In the genomic region with DNA sequence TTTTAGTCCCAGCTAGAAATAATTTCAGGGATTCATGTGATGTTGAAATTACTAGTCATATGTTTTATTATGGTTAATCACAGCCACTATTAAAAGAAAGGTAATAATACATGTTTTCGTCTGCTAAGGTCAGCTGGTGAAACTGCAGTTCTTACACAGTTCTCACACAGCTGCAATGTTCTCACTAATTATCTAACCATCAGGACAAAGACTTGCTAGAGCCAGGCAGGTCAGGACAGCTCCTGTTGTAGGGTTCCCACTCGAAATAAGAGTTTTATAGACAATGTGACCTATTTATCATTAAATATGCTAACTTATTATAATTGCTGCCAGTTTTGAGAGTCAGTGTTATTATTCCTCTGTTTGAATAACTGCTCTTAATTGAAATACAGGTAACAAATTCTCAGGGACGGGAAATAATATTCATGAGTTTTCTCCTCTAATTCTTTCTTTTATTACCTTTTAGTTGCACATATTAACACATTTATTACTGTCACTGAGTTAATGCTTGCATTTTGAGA, we compare ENCODE assay signal across 24 cellular contexts.
A peak's percentile ranks its signal among the peaks of the same experiment; 100 is the strongest.
DNase-seq lines count a peak whose midpoint lies in the region; ATAC-seq and TF ChIP-seq lines count a peak whose summit lies in the region.
"Had no signal": no experiment of that assay in that cellular context is flagged by ENCODE, and none has a peak within 500 bp of the region (broad histone marks: within the 10 kb centered on the region; RNA-seq: fewer than 3 reads in every experiment).

No MANE protein-coding gene starts in this region.

- no peaks in the 10 kb centered on the region for H3K4me1 ChIP-seq in endodermal cell (ENCODE audit: control insufficient read depth, insufficient read depth, low read length)
- H3K4me1 ChIP-seq: left lung, SJCRH30, tibial nerve had no signal

- H3K9me3 ChIP-seq in endodermal cell (ENCODE audit: control insufficient read depth, low read length), result no peaks in the 10 kb centered on the region
- H3K9me3 ChIP-seq: left lung, SJCRH30, tibial nerve had no signal

- no peaks in the 10 kb centered on the region for H3K27me3 ChIP-seq in endodermal cell (ENCODE audit: control insufficient read depth, insufficient read depth, low read length, poor library complexity, severe bottlenecking)
- H3K27me3 ChIP-seq: left lung, SJCRH30, tibial nerve had no signal

- H3K9ac ChIP-seq in endodermal cell (ENCODE audit: extremely low read depth, low read length, poor library complexity, severe bottlenecking), result no peak overlapping the region

- no peak for TF ChIP-seq CTCF in endodermal cell (conservative IDR thresholded peaks at IDR 0.05)

- ATAC-seq in sciatic nerve (peak; percentile 46), GM21526 (IDR thresholded peaks at IDR 0.05; ENCODE audit: low FRiP score, unreplicated experiment) (no peak), HG02973 (IDR thresholded peaks at IDR 0.05; ENCODE audit: unreplicated experiment) (no peak)
- ATAC-seq: left lung; Panc1; stimulated activated naive CD8-positive, alpha-beta T cell treated with anti-CD3 and anti-CD28 coated beads, Interleukin-15, amount 100 ng/mL, for 72 hours had no signal

- no peaks in the 10 kb centered on the region for H3K36me3 Mint-ChIP-seq in endodermal cell (ENCODE audit: low read depth)
- H3K36me3 Mint-ChIP-seq: activated CD4-positive, alpha-beta memory T cell treated with anti-CD3 and anti-CD28 coated beads for 36 hours; activated naive CD8-positive, alpha-beta T cell treated with anti-CD3 and anti-CD28 coated beads, Interleukin-2, amount 10 ng/mL, durations not matched to agents 7 days and 5 days had no signal

- no peak overlapping the region for H3K4me3 ChIP-seq in endodermal cell (ENCODE audit: low read length)
- H3K4me3 ChIP-seq: left lung, SJCRH30, tibial nerve had no signal

- H3K27me3 Mint-ChIP-seq in endodermal cell (ENCODE audit: insufficient read depth), result no peaks in the 10 kb centered on the region
- H3K27me3 Mint-ChIP-seq: activated CD4-positive, alpha-beta memory T cell treated with anti-CD3 and anti-CD28 coated beads for 36 hours; activated naive CD8-positive, alpha-beta T cell treated with anti-CD3 and anti-CD28 coated beads, Interleukin-2, amount 10 ng/mL, durations not matched to agents 7 days and 5 days; CD4-positive, alpha-beta T cell; stimulated activated naive CD8-positive, alpha-beta T cell treated with anti-CD3 and anti-CD28 coated beads, Interleukin-15, amount 100 ng/mL, for 72 hours had no signal

- no peak overlapping the region for H3K27ac ChIP-seq in endodermal cell (ENCODE audit: low read depth, low read length)
- H3K27ac ChIP-seq: 22Rv1, left lung, SJCRH30, tibial nerve had no signal

- WGBS in endodermal cell (ENCODE audit: insufficient coverage in 1 of 2, insufficient read length in 1 of 2), 2 experiments, result 80% methylated on average over 3 of the region's 3 CpGs; no CpG with 5 or more reads in 1 of the 2 experiments

- no peak overlapping the region for H3K4me3 Mint-ChIP-seq in endodermal cell
- H3K4me3 Mint-ChIP-seq: activated CD4-positive, alpha-beta memory T cell treated with anti-CD3 and anti-CD28 coated beads for 36 hours; activated naive CD8-positive, alpha-beta T cell treated with anti-CD3 and anti-CD28 coated beads, Interleukin-2, amount 10 ng/mL, durations not matched to agents 7 days and 5 days; CD4-positive, alpha-beta T cell; stimulated activated naive CD8-positive, alpha-beta T cell treated with anti-CD3 and anti-CD28 coated beads, Interleukin-15, amount 100 ng/mL, for 72 hours had no signal

- no peaks in the 10 kb centered on the region for H3K9me3 Mint-ChIP-seq in endodermal cell
- H3K9me3 Mint-ChIP-seq: activated CD4-positive, alpha-beta memory T cell treated with anti-CD3 and anti-CD28 coated beads for 36 hours; CD4-positive, alpha-beta T cell; stimulated activated naive CD8-positive, alpha-beta T cell treated with anti-CD3 and anti-CD28 coated beads, Interleukin-15, amount 100 ng/mL, for 72 hours had no signal

- H3K4me1 Mint-ChIP-seq in endodermal cell, result peaks cover 20% of the 10 kb centered on the region
- H3K4me1 Mint-ChIP-seq: activated naive CD8-positive, alpha-beta T cell treated with anti-CD3 and anti-CD28 coated beads, Interleukin-2, amount 10 ng/mL, durations not matched to agents 7 days and 5 days; stimulated activated naive CD8-positive, alpha-beta T cell treated with anti-CD3 and anti-CD28 coated beads, Interleukin-15, amount 100 ng/mL, for 72 hours had no signal

- intact Hi-C loops in sciatic nerve (cut with DNase I), result no loop called here

- H3K36me3 ChIP-seq in endodermal cell (ENCODE audit: control insufficient read depth, insufficient read depth, low read length), result no peaks in the 10 kb centered on the region
- H3K36me3 ChIP-seq: left lung, SJCRH30, tibial nerve had no signal

- peak overlapping the region; percentile 30 for H3K27ac Mint-ChIP-seq in endodermal cell
- H3K27ac Mint-ChIP-seq: activated CD4-positive, alpha-beta memory T cell treated with anti-CD3 and anti-CD28 coated beads for 36 hours; activated naive CD8-positive, alpha-beta T cell treated with anti-CD3 and anti-CD28 coated beads, Interleukin-2, amount 10 ng/mL, durations not matched to agents 7 days and 5 days; CD4-positive, alpha-beta T cell; stimulated activated naive CD8-positive, alpha-beta T cell treated with anti-CD3 and anti-CD28 coated beads, Interleukin-15, amount 100 ng/mL, for 72 hours had no signal

- DNase-seq in DMS153 (lab: John Stamatoyannopoulos, UW), result peak; percentile 13
- no peak for DNase-seq in DMS153 treated with DMSO at 0.1 percent for 48 hours (lab: John Stamatoyannopoulos, UW; ENCODE audit: unreplicated experiment)
- peak; percentile 49 for DNase-seq in NCI-H2227 (lab: John Stamatoyannopoulos, UW; ENCODE audit: unreplicated experiment)
- DNase-seq in endodermal cell, result no peak
- DNase-seq in sciatic nerve (ENCODE audit: low spot score), result no peak
- DNase-seq in activated CD4-positive, alpha-beta T cell treated with anti-CD3 and anti-CD28 coated beads for 4 hours, result no peak
- DNase-seq: activated CD4-positive, alpha-beta memory T cell treated with anti-CD3 and anti-CD28 coated beads for 36 hours; activated effector memory CD4-positive, alpha-beta T cell treated with Interleukin-2 at 50 U/mL for 16 hours; activated naive CD8-positive, alpha-beta T cell treated with anti-CD3 and anti-CD28 coated beads, Interleukin-2, amount 10 ng/mL, durations not matched to agents 7 days and 5 days; CD4-positive, alpha-beta T cell; DMS 273 treated with DMSO at 0.1 percent for 48 hours; erythroblast; foreskin melanocyte; left lung; NCI-H1092 treated with DMSO at 0.1 percent for 48 hours; NK-92 treated with Interleukin-12 subunit alpha and Interleukin-12 subunit beta, amount 100 ng/mL, for 24 hours; SJCRH30; stimulated activated naive CD8-positive, alpha-beta T cell treated with anti-CD3 and anti-CD28 coated beads, Interleukin-15, amount 100 ng/mL, for 72 hours; T-helper 1 cell had no signal

Comparison
In these comparisons a context has a peak if more than half of its experiments do, and no peak if none do; other contexts are left out.
1. DNase-seq: peak in DMS153 (single experiment) and NCI-H2227 (single experiment); none in DMS153 treated with DMSO at 0.1 percent for 48 hours (single experiment), endodermal cell (single experiment), sciatic nerve (single experiment) and activated CD4-positive, alpha-beta T cell treated with anti-CD3 and anti-CD28 coated beads for 4 hours (0 of 2).